In genomic region chr10:31759124-31759798, GRCh38 we compare ENCODE assay signal across 8 cellular contexts.
DNase-seq lines count a peak whose midpoint lies in the region; ATAC-seq and TF ChIP-seq lines count a peak whose summit lies in the region.

No MANE protein-coding gene starts in this region.

- no TSS peak for BruUV-seq in mammary epithelial cell (replicated peaks; lab: Mats Ljungman, UMichigan)

- DNase-seq in AG20443 (ENCODE audit: low spot score) (peak; percentile 58), T-helper 9 cell (peak; percentile 16), mammary epithelial cell (no peak), kidney epithelial cell (ENCODE audit: low read depth) (no peak)
- DNase-seq in stimulated activated CD4-positive, alpha-beta T cell treated with anti-CD3 and anti-CD28 coated beads, Interleukin-1b, Interleukin-23, amount 100 ng/mL, for 24 hours (ENCODE audit: low read depth in 4 of 4, low spot score in 1 of 4): peak in 3 of 4 experiments; percentile 31 to 60 (median 38)

- H3K4me2 ChIP-seq in mammary epithelial cell (ENCODE audit: insufficient read depth, low read depth, low read length): peak overlapping the region; percentile 94

- H3K36me3 ChIP-seq in HUES64 (ENCODE audit: insufficient read depth, low read length): no peaks in the 10 kb centered on the region
- no peaks in the 10 kb centered on the region for H3K36me3 ChIP-seq in mammary epithelial cell (ENCODE audit: insufficient read depth, low read length)
- no peaks in the 10 kb centered on the region for H3K36me3 ChIP-seq in kidney epithelial cell (ENCODE audit: control insufficient read depth, insufficient read depth, low read length)

- peak overlapping the region; percentile 100; the same call in 1 of the 2 replicates for H3K27ac ChIP-seq in HUES64 (ENCODE audit: low read depth, low read length)
- peak overlapping the region; percentile 75 for H3K27ac ChIP-seq in mammary epithelial cell (ENCODE audit: insufficient read depth, low read depth, low read length)

- intact Hi-C loops in mammary epithelial cell (cut with micrococcal nuclease): no loop called here

- no peak for ATAC-seq in HG03095 (IDR thresholded peaks at IDR 0.05; ENCODE audit: unreplicated experiment)
- ATAC-seq in GM18505 (IDR thresholded peaks at IDR 0.05; ENCODE audit: unreplicated experiment): no peak

- CTCF ChIA-PET in mammary epithelial cell (lab: Charles Lee; ENCODE audit: low non-redundant PET): no interaction called here

- no peaks in the 10 kb centered on the region for H3K79me2 ChIP-seq in mammary epithelial cell (ENCODE audit: insufficient read depth, low read length)

- TF ChIP-seq CTCF in mammary epithelial cell (conservative IDR thresholded peaks at IDR 0.05 in 1 of 2, IDR thresholded peaks at IDR 0.05 in 1 of 2; ENCODE audit: extremely low read depth in 1 of 2, insufficient read depth in 1 of 2, low read depth in 1 of 2, low read length in 2 of 2): no peak
- no peak for TF ChIP-seq CTCF in kidney epithelial cell (IDR thresholded peaks at IDR 0.05; ENCODE audit: insufficient read depth, low read length, poor library complexity, severe bottlenecking)

- H2AFZ ChIP-seq in mammary epithelial cell (ENCODE audit: low read depth, low read length): peak overlapping the region; percentile 92

- peak overlapping the region; percentile 95 for H3K4me3 ChIP-seq in HUES64 (ENCODE audit: low read length)
- H3K4me3 ChIP-seq in mammary epithelial cell (replicated peaks in 1 of 3; ENCODE audit: insufficient read depth in 1 of 3, low read depth in 2 of 3, low read length in 3 of 3): peak overlapping the region; percentile 85 to 97 (median 87)
- peak overlapping the region; percentile 68 for H3K4me3 ChIP-seq in kidney epithelial cell (ENCODE audit: low read depth, low read length)

- H3K27me3 ChIP-seq in HUES64 (ENCODE audit: insufficient read depth, low read length): no peaks in the 10 kb centered on the region
- H3K27me3 ChIP-seq in mammary epithelial cell (ENCODE audit: insufficient read depth, low read length): no peaks in the 10 kb centered on the region
- no peaks in the 10 kb centered on the region for H3K27me3 ChIP-seq in kidney epithelial cell (ENCODE audit: control insufficient read depth, insufficient read depth, low read length)

- TF ChIP-seq POLR2A in GM18505 (IDR thresholded peaks at IDR 0.05; ENCODE audit: borderline replicate concordance, extremely low read depth, insufficient read depth, insufficient read length): no peak

- dilution Hi-C loops in mammary epithelial cell (cut with HindIII; ENCODE audit: low sequenced_read_pairs): no loop called here

- WGBS in HUES64: 1% methylated on average over 24 of the region's 36 CpGs
- 6% methylated on average over 15 of the region's 36 CpGs for WGBS in mammary epithelial cell (ENCODE audit: low coverage, missing lambda C conversion rate)

- H3K9me3 ChIP-seq in HUES64 (ENCODE audit: insufficient read depth, low read depth, low read length) (0 out of 2 replicates have a peak, but pooled peaks cover 2% of the 10 kb centered on the region), mammary epithelial cell (replicated peaks; ENCODE audit: insufficient read depth, low read length) (no peaks in the 10 kb centered on the region)

- in situ Hi-C loops in mammary epithelial cell (cut with MboI; ENCODE audit: low sequenced_read_pairs in 2 of 2): no loop called here

- H3K9ac ChIP-seq in HUES64 (ENCODE audit: low read depth, low read length): peak overlapping the region; percentile 89
- peak overlapping the region; percentile 91 for H3K9ac ChIP-seq in mammary epithelial cell (ENCODE audit: insufficient read depth, low read length)

- no peaks in the 10 kb centered on the region for H4K20me1 ChIP-seq in mammary epithelial cell (ENCODE audit: insufficient read depth, low read length)

- H3K4me1 ChIP-seq in HUES64 (ENCODE audit: insufficient read depth, low read length): peaks cover 49% of the 10 kb centered on the region
- H3K4me1 ChIP-seq in mammary epithelial cell (ENCODE audit: insufficient read depth, low read length): peaks cover 29% of the 10 kb centered on the region

Comparison
In these comparisons a context has a peak if more than half of its experiments do, and no peak if none do; other contexts are left out.
1. DNase-seq: peak in AG20443 (single experiment), T-helper 9 cell (single experiment) and stimulated activated CD4-positive, alpha-beta T cell treated with anti-CD3 and anti-CD28 coated beads, Interleukin-1b, Interleukin-23, amount 100 ng/mL, for 24 hours (3 of 4); none in mammary epithelial cell (single experiment) and kidney epithelial cell (single experiment).
2. Peak in every context shown above with its lines, with median percentiles within 50 percentile points of each other: H3K4me3 ChIP-seq.